11 cellular contexts compared by ENCODE assay signal in the genomic region with DNA sequence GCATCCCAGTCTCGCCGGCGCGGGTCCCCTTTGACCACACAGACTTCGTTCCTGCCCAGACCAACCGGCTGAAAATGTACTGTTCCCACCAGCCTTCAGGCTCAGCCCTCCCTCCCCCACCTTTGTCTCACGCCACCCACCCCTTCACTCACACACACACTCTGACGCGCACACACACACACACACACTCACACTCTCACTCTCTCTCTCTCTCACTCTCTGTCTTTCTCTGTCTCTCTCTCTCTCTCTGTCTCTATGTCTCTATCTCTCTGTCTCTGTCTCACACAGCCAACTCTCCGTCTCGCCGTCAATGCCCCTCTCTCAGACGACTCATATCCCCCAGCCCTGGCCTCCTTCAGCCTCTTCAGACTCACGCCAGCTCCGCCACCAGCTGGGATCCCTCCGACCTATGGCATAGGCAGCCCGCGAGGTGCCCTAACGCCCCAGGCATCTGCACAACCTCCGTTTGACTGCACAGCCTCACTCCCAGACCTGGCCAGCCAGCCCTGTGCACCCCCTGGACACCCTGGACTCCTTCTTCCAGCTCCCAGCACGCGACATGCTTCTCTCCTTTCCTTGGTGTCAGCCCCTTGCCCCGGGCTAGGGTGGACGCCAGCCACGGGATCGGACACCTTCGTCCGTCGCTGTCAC. TPM values are rescaled to one million over a fixed set of nuclear protein-coding genes. Genes with fewer than 3 reads are reported as not detected.
DNase-seq lines count a peak whose midpoint lies in the region; ATAC-seq and TF ChIP-seq lines count a peak whose summit lies in the region.
"Not testable (repeated sequence)": the region's sequence is repeated elsewhere in the genome, so short reads cannot be mapped to it uniquely, and the experiment has no call there.
"Had no signal": no experiment of that assay in that cellular context is flagged by ENCODE, and none has a peak within 500 bp of the region (broad histone marks: within the 10 kb centered on the region; RNA-seq: fewer than 3 reads in every experiment).

No MANE protein-coding gene starts in this region.

- POLR2A ChIA-PET in naive thymus-derived CD4-positive, alpha-beta T cell (lab: Charles Lee), result not testable (repeated sequence)

- TF ChIP-seq EP300 in gastroesophageal sphincter (IDR thresholded peaks at IDR 0.05), result not testable (repeated sequence)

- ATAC-seq in DND-41 (ENCODE audit: insufficient read depth, low read depth) (peak; percentile 16; the same call in 1 of the 3 replicates), gastroesophageal sphincter (peak; percentile 5), heart left ventricle (peak; percentile 8 to 51 (median 16)), right cardiac atrium (peak; percentile 11 to 36), upper lobe of right lung (peak; percentile 9)
- peak; percentile 16 for ATAC-seq in naive thymus-derived CD4-positive, alpha-beta T cell
- ATAC-seq in stimulated activated memory B cell treated with anti-CD40 and anti-IgM and Interleukin-4, amounts not matched to agents 10 μg/mL and 1 μg/mL and 100 μg/mL, for 72 hours, result peak; percentile 32

- H3K4me2 ChIP-seq in DND-41 (ENCODE audit: insufficient read depth, low read length), result not testable (repeated sequence)

- not testable (repeated sequence) for H3K4me1 Mint-ChIP-seq in naive thymus-derived CD4-positive, alpha-beta T cell; stimulated activated memory B cell treated with anti-CD40 and anti-IgM and Interleukin-4, amounts not matched to agents 10 μg/mL and 1 μg/mL and 100 μg/mL, for 72 hours

- not testable (repeated sequence) for H3K9ac ChIP-seq in DND-41 (ENCODE audit: low read depth, low read length)

- not testable (repeated sequence) for H3K27me3 Mint-ChIP-seq in naive thymus-derived CD4-positive, alpha-beta T cell; stimulated activated memory B cell treated with anti-CD40 and anti-IgM and Interleukin-4, amounts not matched to agents 10 μg/mL and 1 μg/mL and 100 μg/mL, for 72 hours

- H3K79me2 ChIP-seq in DND-41 (ENCODE audit: insufficient read depth, low read length), result not testable (repeated sequence)

- not testable (repeated sequence) for H3K27me3 ChIP-seq in DND-41 (ENCODE audit: insufficient read depth, low read length, poor library complexity); gastroesophageal sphincter; heart left ventricle; right cardiac atrium (ENCODE audit: control insufficient read depth, insufficient read depth); naive thymus-derived CD4-positive, alpha-beta T cell (ENCODE audit: control insufficient read depth in 2 of 2, insufficient read depth in 2 of 2, low read length in 2 of 2); upper lobe of right lung

- H3K4me1 ChIP-seq in DND-41 (ENCODE audit: insufficient read depth, low read length); gastroesophageal sphincter; heart left ventricle; right cardiac atrium (ENCODE audit: control insufficient read depth, insufficient read depth, low read length); naive thymus-derived CD4-positive, alpha-beta T cell (ENCODE audit: control insufficient read depth in 2 of 2, insufficient read depth in 2 of 2, low read length in 2 of 2); upper lobe of right lung: not testable (repeated sequence)

- H4K20me1 ChIP-seq in DND-41 (ENCODE audit: insufficient read depth, low read length), result not testable (repeated sequence)

- intact Hi-C loops in heart left ventricle (cut with DNase I); right cardiac atrium (cut with DNase I); naive thymus-derived CD4-positive, alpha-beta T cell (cut with micrococcal nuclease); upper lobe of right lung (cut with DNase I): not testable (repeated sequence)

- not testable (repeated sequence) for H3K27ac Mint-ChIP-seq in naive thymus-derived CD4-positive, alpha-beta T cell; stimulated activated memory B cell treated with anti-CD40 and anti-IgM and Interleukin-4, amounts not matched to agents 10 μg/mL and 1 μg/mL and 100 μg/mL, for 72 hours

- CTCF ChIA-PET in naive thymus-derived CD4-positive, alpha-beta T cell (lab: Charles Lee), result not testable (repeated sequence)

- not testable (repeated sequence) for H3K9me3 Mint-ChIP-seq in naive thymus-derived CD4-positive, alpha-beta T cell; stimulated activated memory B cell treated with anti-CD40 and anti-IgM and Interleukin-4, amounts not matched to agents 10 μg/mL and 1 μg/mL and 100 μg/mL, for 72 hours

- not testable (repeated sequence) for H3K36me3 ChIP-seq in DND-41 (ENCODE audit: insufficient read depth, low read length); gastroesophageal sphincter; heart left ventricle; naive thymus-derived CD4-positive, alpha-beta T cell (ENCODE audit: control insufficient read depth in 2 of 3, insufficient read depth in 3 of 3, low read length in 3 of 3); upper lobe of right lung

- H3K4me3 Mint-ChIP-seq in naive thymus-derived CD4-positive, alpha-beta T cell; stimulated activated memory B cell treated with anti-CD40 and anti-IgM and Interleukin-4, amounts not matched to agents 10 μg/mL and 1 μg/mL and 100 μg/mL, for 72 hours: not testable (repeated sequence)

- DNase-seq in DND-41; heart left ventricle; right cardiac atrium; naive thymus-derived CD4-positive, alpha-beta T cell; upper lobe of right lung: not testable (repeated sequence)

- H3K27ac ChIP-seq in DND-41 (ENCODE audit: low read length); gastroesophageal sphincter; heart left ventricle; right cardiac atrium (ENCODE audit: low read length); naive thymus-derived CD4-positive, alpha-beta T cell (ENCODE audit: low read depth, low read length); upper lobe of right lung: not testable (repeated sequence)

- TF ChIP-seq POLR2A in gastroesophageal sphincter (IDR thresholded peaks at IDR 0.05); heart left ventricle (IDR thresholded peaks at IDR 0.05): not testable (repeated sequence)

- not testable (repeated sequence) for H3K9me3 ChIP-seq in DND-41 (ENCODE audit: insufficient read depth, low read length, severe bottlenecking); gastroesophageal sphincter; heart left ventricle; right cardiac atrium (ENCODE audit: control insufficient read depth, low read length); naive thymus-derived CD4-positive, alpha-beta T cell (ENCODE audit: control insufficient read depth in 2 of 3, low read length in 3 of 3); upper lobe of right lung

- H3K36me3 Mint-ChIP-seq in naive thymus-derived CD4-positive, alpha-beta T cell; stimulated activated memory B cell treated with anti-CD40 and anti-IgM and Interleukin-4, amounts not matched to agents 10 μg/mL and 1 μg/mL and 100 μg/mL, for 72 hours: not testable (repeated sequence)

- not testable (repeated sequence) for H3K4me3 ChIP-seq in DND-41 (ENCODE audit: low read depth in 1 of 2, low read length in 2 of 2); gastroesophageal sphincter; heart left ventricle; right cardiac atrium (ENCODE audit: low read length); naive thymus-derived CD4-positive, alpha-beta T cell (ENCODE audit: low read length); upper lobe of right lung

- WGBS in gastroesophageal sphincter (ENCODE audit: low coverage in 1 of 2), 2 donors, result no CpG with 5 or more reads among the region's 29 CpGs
- no CpG with 5 or more reads among the region's 29 CpGs for WGBS in heart left ventricle, 4 donors
- no CpG with 5 or more reads among the region's 29 CpGs for WGBS in right cardiac atrium

- not testable (repeated sequence) for H2AFZ ChIP-seq in DND-41 (ENCODE audit: low read depth, low read length)

- TF ChIP-seq CTCF in DND-41 (IDR thresholded peaks at IDR 0.05; ENCODE audit: borderline replicate concordance, extremely low read depth, low read length, poor library complexity, severe bottlenecking); gastroesophageal sphincter (IDR thresholded peaks at IDR 0.05); heart left ventricle (IDR thresholded peaks at IDR 0.05); upper lobe of right lung (IDR thresholded peaks at IDR 0.05): not testable (repeated sequence)

RNA-seq across cellular contexts. Expression of a gene that starts 53.4 kb away (rescaled TPM):
- total RNA-seq in gastroesophageal sphincter, result 10 to 100 TPM; 16.3 to 74.1 (median 40.1) TPM
- 100 to 1,000 TPM in 1 of 9 donors, 10 to 100 TPM in 7, 1 to 10 TPM in 1; 9.7 to 131 (median 11.7) TPM for total RNA-seq in heart left ventricle
- 10 to 100 TPM in 1 of 2 donors, 1 to 10 TPM in 1; 5.2 to 11.4 TPM for polyA plus RNA-seq in heart left ventricle
- 10 to 100 TPM; 10.3 to 29.5 (median 19.7) TPM for total RNA-seq in right cardiac atrium
- polyA plus RNA-seq in right cardiac atrium, result 5.7 TPM
- total RNA-seq in naive thymus-derived CD4-positive, alpha-beta T cell, result 10 to 100 TPM in 1 of 5 experiments, 1 to 10 TPM in 3, not detected in 1; 2.7 to 91.5 (median 6.4) TPM
- polyA plus RNA-seq in naive thymus-derived CD4-positive, alpha-beta T cell, result under 1 TPM; 0.17 to 0.21 TPM
- 140 TPM for total RNA-seq in upper lobe of right lung
- total RNA-seq: Caco-2; CD4-positive, CD25-positive, alpha-beta regulatory T cell; GM23248; H7 had no signal
- polyA plus RNA-seq: GM23248 had no signal
